In the genomic region with DNA sequence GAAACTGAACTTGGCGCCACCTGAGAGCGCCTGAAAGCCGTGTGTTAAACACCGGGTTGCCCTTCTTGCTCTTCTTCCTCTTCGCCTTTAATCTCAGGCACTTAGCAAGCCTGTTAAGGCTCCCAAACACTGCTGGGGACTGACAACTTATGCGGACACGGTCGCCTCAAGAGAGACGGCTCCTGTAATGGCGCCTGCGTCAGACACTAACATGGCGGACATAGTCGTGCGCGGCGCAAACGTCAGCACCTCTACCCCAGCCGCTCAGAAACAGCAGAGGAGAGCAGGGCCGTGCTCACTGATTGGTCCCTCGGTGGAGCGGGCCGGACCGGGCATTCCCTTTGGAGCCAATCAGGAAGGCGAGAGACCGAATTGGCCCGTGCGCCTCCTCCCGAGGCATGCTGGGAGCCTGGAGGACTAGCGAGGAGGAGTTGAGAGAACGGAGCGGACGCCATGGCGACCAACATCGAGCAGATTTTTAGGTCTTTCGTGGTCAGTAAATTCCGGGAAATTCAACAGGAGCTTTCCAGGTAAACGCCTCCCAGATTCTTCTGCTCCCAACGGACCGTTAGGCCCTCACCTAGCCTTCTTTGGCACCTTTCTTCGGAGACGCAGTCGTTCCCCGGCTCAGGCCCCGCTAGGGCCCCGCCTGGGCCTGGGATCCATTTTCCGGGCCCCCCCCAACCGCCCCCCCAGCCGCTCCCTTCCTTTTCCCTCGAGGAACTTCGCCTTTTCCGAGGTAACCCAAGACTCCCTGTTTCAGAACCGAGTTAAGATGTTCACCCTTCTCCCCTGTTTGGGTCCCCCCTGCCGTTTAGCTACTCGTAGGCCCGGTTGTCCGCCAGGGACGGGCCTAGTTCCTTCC, we compare ENCODE assay signal across 8 cellular contexts. TPM values are rescaled to one million over a fixed set of nuclear protein-coding genes. Genes with fewer than 3 reads are reported as not detected.
DNase-seq lines count a peak whose midpoint lies in the region; ATAC-seq, FAIRE-seq and TF ChIP-seq lines count a peak whose summit lies in the region.

A gene with protein sequence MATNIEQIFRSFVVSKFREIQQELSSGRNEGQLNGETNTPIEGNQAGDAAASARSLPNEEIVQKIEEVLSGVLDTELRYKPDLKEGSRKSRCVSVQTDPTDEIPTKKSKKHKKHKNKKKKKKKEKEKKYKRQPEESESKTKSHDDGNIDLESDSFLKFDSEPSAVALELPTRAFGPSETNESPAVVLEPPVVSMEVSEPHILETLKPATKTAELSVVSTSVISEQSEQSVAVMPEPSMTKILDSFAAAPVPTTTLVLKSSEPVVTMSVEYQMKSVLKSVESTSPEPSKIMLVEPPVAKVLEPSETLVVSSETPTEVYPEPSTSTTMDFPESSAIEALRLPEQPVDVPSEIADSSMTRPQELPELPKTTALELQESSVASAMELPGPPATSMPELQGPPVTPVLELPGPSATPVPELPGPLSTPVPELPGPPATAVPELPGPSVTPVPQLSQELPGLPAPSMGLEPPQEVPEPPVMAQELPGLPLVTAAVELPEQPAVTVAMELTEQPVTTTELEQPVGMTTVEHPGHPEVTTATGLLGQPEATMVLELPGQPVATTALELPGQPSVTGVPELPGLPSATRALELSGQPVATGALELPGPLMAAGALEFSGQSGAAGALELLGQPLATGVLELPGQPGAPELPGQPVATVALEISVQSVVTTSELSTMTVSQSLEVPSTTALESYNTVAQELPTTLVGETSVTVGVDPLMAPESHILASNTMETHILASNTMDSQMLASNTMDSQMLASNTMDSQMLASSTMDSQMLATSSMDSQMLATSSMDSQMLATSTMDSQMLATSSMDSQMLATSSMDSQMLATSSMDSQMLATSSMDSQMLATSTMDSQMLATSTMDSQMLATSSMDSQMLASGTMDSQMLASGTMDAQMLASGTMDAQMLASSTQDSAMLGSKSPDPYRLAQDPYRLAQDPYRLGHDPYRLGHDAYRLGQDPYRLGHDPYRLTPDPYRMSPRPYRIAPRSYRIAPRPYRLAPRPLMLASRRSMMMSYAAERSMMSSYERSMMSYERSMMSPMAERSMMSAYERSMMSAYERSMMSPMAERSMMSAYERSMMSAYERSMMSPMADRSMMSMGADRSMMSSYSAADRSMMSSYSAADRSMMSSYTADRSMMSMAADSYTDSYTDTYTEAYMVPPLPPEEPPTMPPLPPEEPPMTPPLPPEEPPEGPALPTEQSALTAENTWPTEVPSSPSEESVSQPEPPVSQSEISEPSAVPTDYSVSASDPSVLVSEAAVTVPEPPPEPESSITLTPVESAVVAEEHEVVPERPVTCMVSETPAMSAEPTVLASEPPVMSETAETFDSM (N-terminal part only) (plus strand): TSS at position 399 of the 865 bp plus-strand sequence. CDS start 55 bp downstream, at position 454.

- no peak for TF ChIP-seq CTCF in GM12875 (IDR thresholded peaks at IDR 0.05; ENCODE audit: borderline replicate concordance, insufficient read depth, low read depth, low read length)
- no peak for TF ChIP-seq CTCF in pancreas (IDR thresholded peaks at IDR 0.05)
- TF ChIP-seq CTCF in tibial artery (IDR thresholded peaks at IDR 0.05): no peak

- H3K36me3 ChIP-seq in adipocyte (ENCODE audit: control insufficient read depth, insufficient read depth, low read length, severe bottlenecking) (peaks cover 25% of the 10 kb centered on the region), pancreas (peaks cover 0 to 18% (median 7%) of the 10 kb centered on the region in 3 donors), tibial artery (peaks cover 22 to 25% (median 22%) of the 10 kb centered on the region in 3 donors)

- 0% methylated on average over 56 of the region's 57 CpGs for WGBS in pancreas, 2 donors

- peak within 1 kb of the TSS; percentile 98 for H3K9ac ChIP-seq in adipocyte (ENCODE audit: low read length)

- peak; percentile 96 for FAIRE-seq in pancreas (lab: Jason Lieb, UNC)

- no peaks in the 10 kb centered on the region for H3K9me3 ChIP-seq in adipocyte (ENCODE audit: control insufficient read depth, low read length)
- no peaks in the 10 kb centered on the region for H3K9me3 ChIP-seq in pancreas
- H3K9me3 ChIP-seq in tibial artery: no peaks in the 10 kb centered on the region

- H3K4me1 ChIP-seq in adipocyte (ENCODE audit: control insufficient read depth, insufficient read depth, low read length) (peaks cover 26% of the 10 kb centered on the region), pancreas (peaks cover 13 to 39% (median 20%) of the 10 kb centered on the region in 3 donors), tibial artery (peaks cover 0 to 33% (median 10%) of the 10 kb centered on the region in 4 donors)

- H3K27ac ChIP-seq in pancreas: peak within 1 kb of the TSS; percentile 98 to 100 (median 100)
- H3K27ac ChIP-seq in tibial artery: peak within 1 kb of the TSS; percentile 93 to 100

- intact Hi-C loops in Right ventricle myocardium superior (cut with DNase I) (no loop called here), pancreas (cut with DNase I) (no loop called here), tibial artery (cut with DNase I; ENCODE audit: low total_unique reads) (no loop called here)

- DNase-seq in NCI-H1436 (lab: John Stamatoyannopoulos, UW): peak; percentile 98
- DNase-seq in T follicular helper cell (ENCODE audit: low read depth): peak; percentile 98
- DNase-seq in adipocyte (ENCODE audit: low read depth): peak; percentile 100
- DNase-seq in Right ventricle myocardium superior: peak; percentile 99
- DNase-seq in pancreas: peak; percentile 95 to 99 (median 98)
- peak; percentile 99 to 100 for DNase-seq in tibial artery

- peak; percentile 94 for ATAC-seq in HG02798 (IDR thresholded peaks at IDR 0.05; ENCODE audit: poor library complexity, unreplicated experiment)
- ATAC-seq in Right ventricle myocardium superior (ENCODE audit: poor library complexity): peak; percentile 98
- ATAC-seq in pancreas: peak; percentile 92 to 97 (median 92)

- H3K27me3 ChIP-seq in adipocyte (replicated peaks; ENCODE audit: control insufficient read depth, insufficient read depth, low read length) (no peaks in the 10 kb centered on the region), pancreas (no peaks in the 10 kb centered on the region), tibial artery (no peaks in the 10 kb centered on the region)

- peak within 1 kb of the TSS; percentile 80 for H3K4me3 ChIP-seq in GM12875 (ENCODE audit: low read depth, low read length)
- peak within 1 kb of the TSS; percentile 96 for H3K4me3 ChIP-seq in adipocyte (ENCODE audit: low read length)
- H3K4me3 ChIP-seq in pancreas: peak within 1 kb of the TSS; percentile 38 to 82 (median 74)
- peak within 1 kb of the TSS; percentile 61 to 86 for H3K4me3 ChIP-seq in tibial artery

RNA-seq across cellular contexts. Expression of the gene that starts here (rescaled TPM):
- total RNA-seq in Right ventricle myocardium superior (123 TPM), pancreas (100 to 1,000 TPM in 3 of 6 donors, 10 to 100 TPM in 3; 82.5 to 154 (median 102) TPM)
- 100 to 1,000 TPM in 1 of 2 donors, 10 to 100 TPM in 1; 86.7 to 205 TPM for polyA plus RNA-seq in pancreas

Comparison
In these comparisons a context has a peak if more than half of its experiments do, and no peak if none do; other contexts are left out.
1. Peak in every context shown above with its lines: DNase-seq, ATAC-seq, H3K4me3 ChIP-seq and H3K27ac ChIP-seq.